In genomic region chr1:112704511-112704907, GRCh38 we compare ENCODE assay signal across 8 cellular contexts.
DNase-seq lines count a peak whose midpoint lies in the region; ATAC-seq lines count a peak whose summit lies in the region.

No MANE protein-coding gene starts in this region.

- H3K9me3 ChIP-seq in iPS-20b (ENCODE audit: insufficient read depth, low read depth, low read length), result no peaks in the 10 kb centered on the region

- H3K27me3 ChIP-seq in iPS-20b (ENCODE audit: insufficient read depth, low read length), result peaks cover 64% of the 10 kb centered on the region

- H3K4me1 ChIP-seq in iPS-20b (ENCODE audit: insufficient read depth, low read length), result peaks cover 39% of the 10 kb centered on the region

- peaks cover 65% of the 10 kb centered on the region for H3K4me1 Mint-ChIP-seq in activated naive CD4-positive, alpha-beta T cell treated with anti-CD3 and anti-CD28 coated beads, Interleukin-2, amount 50 U/mL, for 24 hours
- H3K4me1 Mint-ChIP-seq in stimulated activated naive CD8-positive, alpha-beta T cell treated with anti-CD3 and anti-CD28 coated beads, Interleukin-15, Interleukin-2, amounts not matched to agents 100 ng/mL and 50 ng/mL, for 24 hours (ENCODE audit: low read depth), result peaks cover 75% of the 10 kb centered on the region

- no peak for DNase-seq in activated CD4-positive, CD25-positive, alpha-beta regulatory T cell (lab: John Stamatoyannopoulos, UW)
- no peak for DNase-seq in kidney glomerular epithelial cell (lab: John Stamatoyannopoulos, UW)
- no peak for DNase-seq in 8988T

- ATAC-seq in activated CD4-positive, CD25-positive, alpha-beta regulatory T cell treated with anti-CD3 and anti-CD28 coated beads, Interleukin-2, amount 50 U/mL, for 24 hours, result peak; percentile 49 to 60
- no peak for ATAC-seq in GM18868 (IDR thresholded peaks at IDR 0.05; ENCODE audit: unreplicated experiment)

- peak overlapping the region; percentile 66 for H3K4me3 ChIP-seq in iPS-20b (ENCODE audit: low read length)

- no peaks in the 10 kb centered on the region for H3K27me3 Mint-ChIP-seq in activated naive CD4-positive, alpha-beta T cell treated with anti-CD3 and anti-CD28 coated beads, Interleukin-2, amount 50 U/mL, for 24 hours
- peaks cover 12% of the 10 kb centered on the region for H3K27me3 Mint-ChIP-seq in stimulated activated naive CD8-positive, alpha-beta T cell treated with anti-CD3 and anti-CD28 coated beads, Interleukin-15, Interleukin-2, amounts not matched to agents 100 ng/mL and 50 ng/mL, for 24 hours

- H3K4me3 Mint-ChIP-seq in activated naive CD4-positive, alpha-beta T cell treated with anti-CD3 and anti-CD28 coated beads, Interleukin-2, amount 50 U/mL, for 24 hours, result peak overlapping the region; percentile 73
- H3K4me3 Mint-ChIP-seq in stimulated activated naive CD8-positive, alpha-beta T cell treated with anti-CD3 and anti-CD28 coated beads, Interleukin-15, Interleukin-2, amounts not matched to agents 100 ng/mL and 50 ng/mL, for 24 hours, result peak overlapping the region; percentile 73

- H3K36me3 Mint-ChIP-seq in activated naive CD4-positive, alpha-beta T cell treated with anti-CD3 and anti-CD28 coated beads, Interleukin-2, amount 50 U/mL, for 24 hours, result peaks cover 2% of the 10 kb centered on the region
- H3K36me3 Mint-ChIP-seq in stimulated activated naive CD8-positive, alpha-beta T cell treated with anti-CD3 and anti-CD28 coated beads, Interleukin-15, Interleukin-2, amounts not matched to agents 100 ng/mL and 50 ng/mL, for 24 hours (ENCODE audit: low read depth), result peaks cover 23% of the 10 kb centered on the region

- H3K9me3 Mint-ChIP-seq in activated naive CD4-positive, alpha-beta T cell treated with anti-CD3 and anti-CD28 coated beads, Interleukin-2, amount 50 U/mL, for 24 hours, result no peaks in the 10 kb centered on the region
- H3K9me3 Mint-ChIP-seq in stimulated activated naive CD8-positive, alpha-beta T cell treated with anti-CD3 and anti-CD28 coated beads, Interleukin-15, Interleukin-2, amounts not matched to agents 100 ng/mL and 50 ng/mL, for 24 hours, result no peaks in the 10 kb centered on the region

- H3K27ac Mint-ChIP-seq in activated naive CD4-positive, alpha-beta T cell treated with anti-CD3 and anti-CD28 coated beads, Interleukin-2, amount 50 U/mL, for 24 hours, result no peak overlapping the region
- H3K27ac Mint-ChIP-seq in stimulated activated naive CD8-positive, alpha-beta T cell treated with anti-CD3 and anti-CD28 coated beads, Interleukin-15, Interleukin-2, amounts not matched to agents 100 ng/mL and 50 ng/mL, for 24 hours, result peak overlapping the region; percentile 83

- H3K36me3 ChIP-seq in iPS-20b (ENCODE audit: insufficient read depth, low read depth, low read length), result peaks cover 20% of the 10 kb centered on the region

- H3K27ac ChIP-seq in iPS-20b (ENCODE audit: low read length), result no peak overlapping the region

- H3K9ac ChIP-seq in iPS-20b (ENCODE audit: low read depth, low read length), result peak overlapping the region; percentile 68
